Comparison of ENCODE assay signal across 8 cellular contexts in the genomic region with DNA sequence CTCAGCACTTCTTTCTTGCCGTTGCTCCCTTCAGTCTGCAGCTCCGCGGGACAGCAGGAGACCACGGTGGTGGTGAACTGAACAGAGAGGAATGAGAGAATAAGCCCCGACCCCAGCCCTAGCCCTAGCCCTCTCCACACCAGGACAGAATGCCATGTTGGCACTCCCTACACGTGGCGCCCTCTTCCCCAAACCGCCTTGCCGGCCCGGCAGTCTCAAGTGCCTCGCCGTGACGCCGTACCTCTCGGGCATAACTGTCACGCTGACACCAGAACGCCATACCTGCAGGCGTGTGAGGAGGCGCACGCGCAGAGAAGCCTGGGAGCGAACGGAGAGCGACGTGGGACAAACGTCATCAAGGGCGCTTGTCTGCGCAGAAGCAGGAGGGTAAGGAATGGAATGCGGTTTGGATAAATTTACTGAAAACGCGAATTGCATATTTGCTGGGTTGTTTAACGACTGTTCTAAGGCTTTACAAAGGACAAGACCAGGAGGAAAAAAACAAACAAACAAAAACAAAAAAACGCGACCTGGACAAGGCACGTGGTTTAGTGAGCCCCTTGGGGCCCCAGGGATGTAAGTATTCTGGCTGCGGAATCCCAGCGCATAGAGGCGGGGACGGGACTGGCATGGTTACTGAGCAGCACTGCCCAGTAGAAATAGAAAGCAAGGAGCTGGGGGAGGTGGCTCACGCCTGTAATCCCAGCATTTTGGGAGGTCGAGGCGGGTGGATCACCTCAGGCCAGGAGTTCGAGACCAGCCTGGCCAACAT. TPM values are rescaled to one million over a fixed set of nuclear protein-coding genes. Genes with fewer than 3 reads are reported as not detected.
DNase-seq lines count a peak whose midpoint lies in the region; ATAC-seq and TF ChIP-seq lines count a peak whose summit lies in the region.

A gene with protein sequence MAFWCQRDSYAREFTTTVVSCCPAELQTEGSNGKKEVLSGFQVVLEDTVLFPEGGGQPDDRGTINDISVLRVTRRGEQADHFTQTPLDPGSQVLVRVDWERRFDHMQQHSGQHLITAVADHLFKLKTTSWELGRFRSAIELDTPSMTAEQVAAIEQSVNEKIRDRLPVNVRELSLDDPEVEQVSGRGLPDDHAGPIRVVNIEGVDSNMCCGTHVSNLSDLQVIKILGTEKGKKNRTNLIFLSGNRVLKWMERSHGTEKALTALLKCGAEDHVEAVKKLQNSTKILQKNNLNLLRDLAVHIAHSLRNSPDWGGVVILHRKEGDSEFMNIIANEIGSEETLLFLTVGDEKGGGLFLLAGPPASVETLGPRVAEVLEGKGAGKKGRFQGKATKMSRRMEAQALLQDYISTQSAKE (minus strand): TSS at position 294 of the 772 bp plus-strand sequence. CDS start 14 bp downstream, at position 280.

- POLR2A ChIA-PET in activated B cell treated with CpG ODN at 0.5 μM for 24 hours (lab: Charles Lee): interaction anchor here (0.5 to 3.1 kb wide), 11 partner anchors 10 to 351 kb away, joined by 3 to 49 read pairs (median 4); a partner anchor contains a TSS

- TF ChIP-seq CTCF in activated B cell treated with CpG ODN at 0.5 μM for 24 hours (IDR thresholded peaks at IDR 0.05) (no peak), cardiac fibroblast (IDR thresholded peaks at IDR 0.05; ENCODE audit: low read depth, low read length) (no peak)

- intact Hi-C loops in activated B cell treated with CpG ODN at 0.5 μM for 24 hours (cut with micrococcal nuclease): loop anchor here (1.0 kb wide), 3 partner anchors 16 to 34 kb away; a partner anchor contains a TSS

- peak within 1 kb of the TSS; percentile 97 for H3K4me3 Mint-ChIP-seq in activated B cell treated with CpG ODN at 0.5 μM for 24 hours

- H3K9me3 Mint-ChIP-seq in activated B cell treated with CpG ODN at 0.5 μM for 24 hours: no peaks in the 10 kb centered on the region

- no peaks in the 10 kb centered on the region for H3K27me3 Mint-ChIP-seq in activated B cell treated with CpG ODN at 0.5 μM for 24 hours

- ATAC-seq in GM18867 (IDR thresholded peaks at IDR 0.05; ENCODE audit: unreplicated experiment) (peak; percentile 82), HG03196 (IDR thresholded peaks at IDR 0.05; ENCODE audit: unreplicated experiment) (peak; percentile 81), activated B cell treated with CpG ODN at 0.5 μM for 24 hours (ENCODE audit: low read depth) (peak; percentile 94)

- peak within 1 kb of the TSS; percentile 87 for H3K27ac Mint-ChIP-seq in activated B cell treated with CpG ODN at 0.5 μM for 24 hours

- CTCF ChIA-PET in activated B cell treated with CpG ODN at 0.5 μM for 24 hours (lab: Charles Lee): interaction anchor here (2.0 kb wide), 1 partner anchor 34 kb away, joined by 11 read pairs; a partner anchor contains a TSS

- peak within 1 kb of the TSS; percentile 63 to 77 for H3K4me3 ChIP-seq in cardiac fibroblast (replicated peaks in 1 of 2; ENCODE audit: low read depth in 2 of 2, low read length in 2 of 2)

- DNase-seq in 8988T (peak; percentile 46), NCI-H345 (lab: John Stamatoyannopoulos, UW) (peak; percentile 91), activated B cell treated with CpG ODN at 0.5 μM for 24 hours (peak; percentile 79), cardiac fibroblast (ENCODE audit: low read depth in 2 of 2) (peak; percentile 96), inferior parietal cortex (ENCODE audit: extremely low spot score) (peak; percentile 96), smooth muscle cell of the brain vasculature (ENCODE audit: low read depth, low spot score) (peak; percentile 86)

- H3K36me3 Mint-ChIP-seq in activated B cell treated with CpG ODN at 0.5 μM for 24 hours (ENCODE audit: low read depth): peaks cover 44% of the 10 kb centered on the region

- peaks cover 14% of the 10 kb centered on the region for H3K4me1 Mint-ChIP-seq in activated B cell treated with CpG ODN at 0.5 μM for 24 hours

RNA-seq across cellular contexts. Expression of the gene that starts here (rescaled TPM):
- 63.6 and 70.4 TPM in 2 replicates for total RNA-seq in activated B cell treated with CpG ODN at 0.5 μM for 24 hours

Comparison
In these comparisons a context has a peak if more than half of its experiments do, and no peak if none do; other contexts are left out.
1. Peak in every context shown above with its lines: DNase-seq, ATAC-seq and H3K4me3 ChIP-seq.
2. DNase-seq: peak in every context shown above with its lines; median percentile 96 in cardiac fibroblast; 96 in inferior parietal cortex; 91 in NCI-H345; 86 in smooth muscle cell of the brain vasculature; 79 in activated B cell treated with CpG ODN at 0.5 μM for 24 hours; 46 in 8988T.